12 cellular contexts compared by ENCODE assay signal in the genomic region with DNA sequence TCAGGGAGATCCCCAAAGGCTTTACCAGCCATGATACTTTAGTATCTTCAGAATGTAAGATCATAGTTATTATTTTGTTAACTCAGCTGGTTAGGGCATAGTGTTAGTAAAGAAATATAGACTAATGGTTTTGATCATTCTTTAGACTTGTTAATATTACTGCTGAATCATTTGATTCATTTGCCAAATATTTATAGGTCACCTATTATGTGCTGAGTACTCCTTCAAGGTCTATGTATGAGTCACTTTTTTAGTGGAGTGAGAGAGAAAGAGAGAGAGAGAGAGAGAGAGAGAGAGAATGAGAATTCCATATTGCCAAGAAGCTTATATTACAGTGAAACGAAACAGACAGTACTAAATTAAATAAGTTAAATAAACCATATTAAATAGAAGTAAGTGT.
"Had no signal": no experiment of that assay in that cellular context is flagged by ENCODE, and none has a peak within 500 bp of the region (broad histone marks: within the 10 kb centered on the region; RNA-seq: fewer than 3 reads in every experiment).

No MANE protein-coding gene starts in this region.

- H3K9me3 ChIP-seq: testis had no signal

- DNase-seq: activated CD4-positive, alpha-beta T cell treated with anti-CD3 and anti-CD28 coated beads, Interleukin-2, amount 50 U/mL, for 48 hours; activated CD4-positive, CD25-positive, alpha-beta regulatory T cell treated with anti-CD3 and anti-CD28 coated beads, Interleukin-2, amount 50 U/mL, for 72 hours; activated gamma-delta T cell; activated T-cell treated with anti-CD3 and anti-CD28 coated beads, Interleukin-2, amount 50 U/mL, for 48 hours; anterior cingulate cortex; effector CD4-positive, alpha-beta T cell; immature natural killer cell; left ventricle myocardium superior; stimulated activated CD4-positive, alpha-beta T cell treated with anti-CD3 and anti-CD28 coated beads, Interleukin-15, amount 100 ng/mL, for 24 hours; stimulated activated CD4-positive, alpha-beta T cell treated with anti-CD3 and anti-CD28 coated beads, Interleukin-4, amount 100 ng/mL, for 24 hours; testis had no signal

- H3K27me3 ChIP-seq: testis had no signal

- H3K4me1 ChIP-seq: testis had no signal

- H3K27ac ChIP-seq: coronary artery, testis had no signal

- ATAC-seq: left ventricle myocardium superior had no signal

- H3K4me3 ChIP-seq: coronary artery, testis had no signal
